In genomic region chr7:117372073-117372472, GRCh38 we compare ENCODE assay signal across 11 cellular contexts. TPM values are rescaled to one million over a fixed set of nuclear protein-coding genes. Genes with fewer than 3 reads are reported as not detected.
"Had no signal": no experiment of that assay in that cellular context is flagged by ENCODE, and none has a peak within 500 bp of the region (broad histone marks: within the 10 kb centered on the region; RNA-seq: fewer than 3 reads in every experiment).

No MANE protein-coding gene starts in this region.

- H3K4me1 Mint-ChIP-seq: IgD-negative memory B cell had no signal

- DNase-seq: GM23248, GOT3, H7, HFFc6, KG1 had no signal

- H3K27ac ChIP-seq: GM23248 had no signal

- H3K9me3 ChIP-seq: HAP-1 had no signal

- H3K4me1 ChIP-seq: HAP-1 had no signal

- H3K27ac Mint-ChIP-seq: HFFc6, IgD-negative memory B cell had no signal

- H3K36me3 ChIP-seq: HAP-1 had no signal

- H3K4me3 Mint-ChIP-seq: HFFc6, IgD-negative memory B cell had no signal

- H2AFZ ChIP-seq: GM23248 had no signal

- H3K9ac ChIP-seq: GM23248 had no signal

- H3K4me3 ChIP-seq: GM23248, HAP-1 had no signal

- FAIRE-seq: HTR-8/SVneo had no signal

- H3K36me3 Mint-ChIP-seq: IgD-negative memory B cell had no signal

- ATAC-seq: HCT116 had no signal

- H3K27me3 Mint-ChIP-seq: IgD-negative memory B cell had no signal

- H3K9me3 Mint-ChIP-seq: HFFc6, IgD-negative memory B cell had no signal

RNA-seq across cellular contexts. Expression of gene WNT2, which starts 49.2 kb away (rescaled TPM):
- total RNA-seq: H4, H7, HFFc6, HT-29 had no signal
- polyA plus RNA-seq: IgD-negative memory B cell had no signal

RNA-seq across cellular contexts. Expression of gene ASZ1, which starts 55.2 kb away (rescaled TPM):
- total RNA-seq: GM23248, H7, HFFc6, HT-29 had no signal
- polyA plus RNA-seq: GM23248, IgD-negative memory B cell had no signal
